ENCODE assay signal across 8 cellular contexts in the genomic region with DNA sequence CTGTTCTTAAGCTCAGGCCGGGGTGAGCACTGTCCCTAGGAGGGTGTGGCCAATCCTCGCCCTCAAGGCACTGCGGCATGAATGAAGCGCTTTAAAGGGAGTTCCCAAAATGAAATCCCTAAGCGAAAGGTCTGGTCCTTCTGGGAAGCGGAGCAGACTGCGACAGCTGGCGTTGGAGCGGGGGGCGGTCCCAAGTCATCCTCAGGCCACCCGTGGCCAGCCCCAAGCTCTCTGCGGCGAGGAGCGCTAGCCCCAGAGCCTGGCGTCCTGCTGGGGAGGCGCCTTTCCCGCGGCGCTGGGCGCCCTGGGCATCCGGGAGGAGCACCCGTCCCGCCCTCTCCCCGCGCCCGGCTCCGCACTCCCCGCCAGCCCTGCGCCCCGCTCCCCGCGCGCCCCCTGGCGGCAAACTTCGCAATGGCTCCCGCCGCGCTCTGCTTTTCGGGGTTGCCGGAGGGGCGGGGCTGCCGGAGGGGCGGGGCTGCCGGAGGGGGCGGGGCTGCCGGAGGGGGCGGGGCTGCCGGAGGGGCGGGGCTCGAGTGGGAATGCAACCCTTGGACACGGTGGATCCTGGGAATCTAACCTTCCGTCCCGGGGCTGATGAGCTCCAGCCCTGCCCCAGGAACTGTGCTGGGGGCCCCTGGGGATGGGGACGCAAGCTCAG. TPM values are rescaled to one million over a fixed set of nuclear protein-coding genes. Genes with fewer than 3 reads are reported as not detected.
DNase-seq lines count a peak whose midpoint lies in the region; ATAC-seq lines count a peak whose summit lies in the region.

No MANE protein-coding gene starts in this region.

- peak overlapping the region; percentile 74 for H2AFZ ChIP-seq in neuron (ENCODE audit: low read depth, low read length)

- peak; percentile 75 for ATAC-seq in GM21515 (IDR thresholded peaks at IDR 0.05; ENCODE audit: unreplicated experiment)

- H3K27ac Mint-ChIP-seq in CD8-positive, alpha-beta memory T cell = peak overlapping the region in 1 of 8 donors; percentile 36

- no peaks in the 10 kb centered on the region for H3K27me3 Mint-ChIP-seq in CD8-positive, alpha-beta memory T cell

- no peaks in the 10 kb centered on the region for H3K36me3 ChIP-seq in CD8-positive, alpha-beta memory T cell (ENCODE audit: insufficient read depth, low read length)
- H3K36me3 ChIP-seq in neuron (ENCODE audit: insufficient read depth, low read length) = no peaks in the 10 kb centered on the region

- CTCF ChIA-PET in CD8-positive, alpha-beta memory T cell (lab: Charles Lee) = interaction anchor here (0.6 to 4.6 kb wide), 13 partner anchors 13 to 101 kb away, joined by 3 to 118 read pairs (median 4); a partner anchor contains a TSS

- no peaks in the 10 kb centered on the region for H3K9me3 Mint-ChIP-seq in CD8-positive, alpha-beta memory T cell

- POLR2A ChIA-PET in CD8-positive, alpha-beta memory T cell (lab: Charles Lee) = interaction anchor here (0.5 to 2.7 kb wide), 5 partner anchors 25 to 159 kb away, joined by 3 to 12 read pairs (median 5); a partner anchor contains a TSS

- peak overlapping the region; percentile 81 for H3K4me3 ChIP-seq in CD8-positive, alpha-beta memory T cell (ENCODE audit: low read length)
- peak overlapping the region; percentile 60 for H3K4me3 ChIP-seq in neuron (ENCODE audit: low read length)

- H3K36me3 Mint-ChIP-seq in CD8-positive, alpha-beta memory T cell = peaks cover 0 to 2% (median 0%) of the 10 kb centered on the region in 3 donors

- H3K4me3 Mint-ChIP-seq in CD8-positive, alpha-beta memory T cell = peak overlapping the region; percentile 67 to 87 (median 83)

- no peaks in the 10 kb centered on the region for H3K9me3 ChIP-seq in CD8-positive, alpha-beta memory T cell (ENCODE audit: low read length)
- no peaks in the 10 kb centered on the region for H3K9me3 ChIP-seq in neuron (ENCODE audit: low read length)

- DNase-seq in CD8-positive, alpha-beta memory T cell = peak; percentile 89 to 96 (median 94)
- DNase-seq in Kasumi-1 (lab: John Stamatoyannopoulos, UW) = peak; percentile 63 to 73
- peak; percentile 48 for DNase-seq in SHP77 (lab: John Stamatoyannopoulos, UW)
- DNase-seq in activated effector memory CD4-positive, alpha-beta T cell treated with anti-CD3 and anti-CD28 coated beads, Interleukin-2, amount 50 U/mL, for 16 hours = peak; percentile 99
- DNase-seq in foreskin melanocyte = peak; percentile 70
- DNase-seq in stromal cell of bone marrow (ENCODE audit: low read depth) = peak; percentile 57

- H3K4me1 Mint-ChIP-seq in CD8-positive, alpha-beta memory T cell = peaks cover 22 to 27% (median 24%) of the 10 kb centered on the region in 3 donors

- no peak overlapping the region for H3K27ac ChIP-seq in CD8-positive, alpha-beta memory T cell (ENCODE audit: low read depth, low read length)

- H3K27me3 ChIP-seq in CD8-positive, alpha-beta memory T cell (ENCODE audit: insufficient read depth, low read length, poor library complexity, severe bottlenecking) = no peaks in the 10 kb centered on the region
- H3K27me3 ChIP-seq in neuron (ENCODE audit: insufficient read depth, low read length) = peaks cover 8% of the 10 kb centered on the region

- peaks cover 8% of the 10 kb centered on the region for H3K4me1 ChIP-seq in CD8-positive, alpha-beta memory T cell (ENCODE audit: insufficient read depth, low read length)
- H3K4me1 ChIP-seq in neuron (ENCODE audit: insufficient read depth, low read length) = peaks cover 3% of the 10 kb centered on the region

RNA-seq across cellular contexts. Expression of a gene that starts 25.4 kb away (rescaled TPM):
- 1 to 10 TPM; 3.3 to 3.5 TPM for total RNA-seq in CD8-positive, alpha-beta memory T cell
- polyA plus RNA-seq in CD8-positive, alpha-beta memory T cell = 2.7 TPM

RNA-seq across cellular contexts. Expression of a gene that starts 30.8 kb away (rescaled TPM):
- total RNA-seq in CD8-positive, alpha-beta memory T cell = 100 to 1,000 TPM; 147 to 150 TPM
- 34.1 TPM for polyA plus RNA-seq in CD8-positive, alpha-beta memory T cell

RNA-seq across cellular contexts. Expression of a gene that starts 38.7 kb away (rescaled TPM):
- 1 to 10 TPM; 6.4 to 6.7 TPM for total RNA-seq in CD8-positive, alpha-beta memory T cell
- polyA plus RNA-seq in CD8-positive, alpha-beta memory T cell = not detected

Comparison
In these comparisons a context has a peak if more than half of its experiments do, and no peak if none do; other contexts are left out.
1. DNase-seq: peak in every context shown above with its lines; median percentile 99 in activated effector memory CD4-positive, alpha-beta T cell treated with anti-CD3 and anti-CD28 coated beads, Interleukin-2, amount 50 U/mL, for 16 hours; 94 in CD8-positive, alpha-beta memory T cell; 70 in foreskin melanocyte; 68 in Kasumi-1; 57 in stromal cell of bone marrow; 48 in SHP77.